Comparison of ENCODE assay signal across 11 cellular contexts in genomic region chr16:5024632-5025031, GRCh38. TPM values are rescaled to one million over a fixed set of nuclear protein-coding genes. Genes with fewer than 3 reads are reported as not detected.
DNase-seq lines count a peak whose midpoint lies in the region; TF ChIP-seq lines count a peak whose summit lies in the region.
"Had no signal": no experiment of that assay in that cellular context is flagged by ENCODE, and none has a peak within 500 bp of the region (broad histone marks: within the 10 kb centered on the region; RNA-seq: fewer than 3 reads in every experiment).

No MANE protein-coding gene starts in this region.

- no peak overlapping the region for H3K4me2 ChIP-seq in H9 (ENCODE audit: insufficient read depth, insufficient read length, low read length)
- H3K4me2 ChIP-seq: BLaER1 had no signal

- no peak overlapping the region for H3K4ac ChIP-seq in H9 (ENCODE audit: low read depth, low read length)

- no peak overlapping the region for H2BK15ac ChIP-seq in H9 (ENCODE audit: low read depth, low read length)

- H3K79me2 ChIP-seq in H9 (ENCODE audit: insufficient read depth, low read length): no peaks in the 10 kb centered on the region

- no peaks in the 10 kb centered on the region for H3K9me3 ChIP-seq in H9 (ENCODE audit: control insufficient read depth, low read depth, low read length)
- H3K9me3 ChIP-seq: BLaER1 had no signal

- no peak overlapping the region for H2BK20ac ChIP-seq in H9 (ENCODE audit: low read depth, low read length, poor library complexity, severe bottlenecking)

- H3K79me1 ChIP-seq in H9 (ENCODE audit: insufficient read depth, low read depth, low read length, poor library complexity, severe bottlenecking): no peaks in the 10 kb centered on the region

- H3K36me3 Mint-ChIP-seq in HFFc6 (ENCODE audit: low read depth) (no peaks in the 10 kb centered on the region), H9 (ENCODE audit: insufficient read depth in 1 of 3, low read depth in 3 of 3) (no peaks in the 10 kb centered on the region), osteocyte (ENCODE audit: unreplicated experiment) (peaks cover 3% of the 10 kb centered on the region)

- no peak overlapping the region for H2AFZ ChIP-seq in H9 (ENCODE audit: low read length)

- no peaks in the 10 kb centered on the region for H3K23me2 ChIP-seq in H9 (ENCODE audit: insufficient read length, low read depth, low read length, poor library complexity, severe bottlenecking)

- no peak overlapping the region for H3K4me3 Mint-ChIP-seq in HFFc6
- H3K4me3 Mint-ChIP-seq in H9: no peak overlapping the region
- H3K4me3 Mint-ChIP-seq in osteocyte (ENCODE audit: unreplicated experiment): no peak overlapping the region
- H3K4me3 Mint-ChIP-seq: nephron had no signal

- peak; percentile 35 for TF ChIP-seq CTCF in 22Rv1 (IDR thresholded peaks at IDR 0.05)
- TF ChIP-seq CTCF in HFFc6 (IDR thresholded peaks at IDR 0.05): peak; percentile 25; the same call in 1 of the 2 replicates
- peak; percentile 35 for TF ChIP-seq CTCF in epithelial cell of proximal tubule (conservative IDR thresholded peaks at IDR 0.05; ENCODE audit: low read depth, low read length)
- TF ChIP-seq CTCF in H9 (conservative IDR thresholded peaks at IDR 0.05): no peak; the same call in 2 of the 3 replicates
- no peak for TF ChIP-seq CTCF in osteocyte (IDR thresholded peaks at IDR 0.05)

- no peaks in the 10 kb centered on the region for H3K9me3 Mint-ChIP-seq in HFFc6
- H3K9me3 Mint-ChIP-seq in H9: no peaks in the 10 kb centered on the region
- H3K9me3 Mint-ChIP-seq in osteocyte (ENCODE audit: unreplicated experiment): no peaks in the 10 kb centered on the region
- H3K9me3 Mint-ChIP-seq: nephron had no signal

- no peak overlapping the region for H2AK5ac ChIP-seq in H9 (ENCODE audit: insufficient read length, low read length)

- H3K56ac ChIP-seq in H9 (ENCODE audit: insufficient read length, low read depth, low read length): no peak overlapping the region

- no CpG with 5 or more reads among the region's 4 CpGs for WGBS in H9 (ENCODE audit: extremely low coverage, insufficient read length, low lambda C conversion rate)

- no peaks in the 10 kb centered on the region for H4K20me1 ChIP-seq in H9 (ENCODE audit: control insufficient read depth, insufficient read depth, insufficient read length)
- H4K20me1 ChIP-seq: BLaER1 had no signal

- H4K8ac ChIP-seq in H9 (replicated peaks; ENCODE audit: insufficient read length, low read depth, low read length): no peak overlapping the region

- H3K4me3 ChIP-seq in epithelial cell of proximal tubule (ENCODE audit: low read depth, low read length): no peak overlapping the region
- H3K4me3 ChIP-seq: BLaER1, cardiac muscle cell had no signal

- no peak overlapping the region for H4K5ac ChIP-seq in H9 (ENCODE audit: insufficient read length, low read depth, low read length)

- peak; percentile 18 for DNase-seq in HFFc6
- DNase-seq in NCI-H82 treated with DMSO at 0.1 percent for 48 hours (lab: John Stamatoyannopoulos, UW; ENCODE audit: unreplicated experiment): peak; percentile 40
- DNase-seq in epithelial cell of proximal tubule (ENCODE audit: low read depth): no peak
- no peak for DNase-seq in central memory CD4-positive, alpha-beta T cell
- no peak for DNase-seq in H9
- DNase-seq in C1 segment of cervical spinal cord (lab: John Stamatoyannopoulos, UW): no peak
- no peak for DNase-seq in osteocyte (ENCODE audit: extremely low spot score, unreplicated experiment)

- H3K23ac ChIP-seq in H9 (ENCODE audit: insufficient read length, low read depth, low read length): no peak overlapping the region

- no peaks in the 10 kb centered on the region for H3K27me3 ChIP-seq in H9 (ENCODE audit: insufficient read depth, low read length)
- H3K27me3 ChIP-seq: BLaER1, cardiac muscle cell had no signal

- no peak overlapping the region for H2BK120ac ChIP-seq in H9 (ENCODE audit: low read depth, low read length, poor library complexity, severe bottlenecking)

- H2BK5ac ChIP-seq in H9 (ENCODE audit: insufficient read length, low read length): no peak overlapping the region

- H3K4me1 Mint-ChIP-seq in HFFc6 (ENCODE audit: low read depth) (no peaks in the 10 kb centered on the region), H9 (peaks cover 9 to 15% of the 10 kb centered on the region in 2 experiments), osteocyte (ENCODE audit: unreplicated experiment) (no peaks in the 10 kb centered on the region)
- H3K4me1 Mint-ChIP-seq: nephron had no signal

- no peak overlapping the region for H2BK12ac ChIP-seq in H9 (ENCODE audit: insufficient read length, low read depth, low read length)

- no peak overlapping the region for H3T11ph ChIP-seq in H9 (ENCODE audit: low read length)

- H3K27me3 Mint-ChIP-seq in HFFc6 (ENCODE audit: insufficient read depth): peaks cover 21% of the 10 kb centered on the region
- peaks cover 12% of the 10 kb centered on the region for H3K27me3 Mint-ChIP-seq in H9 (ENCODE audit: low read depth)
- H3K27me3 Mint-ChIP-seq in osteocyte (ENCODE audit: unreplicated experiment): peaks cover 4% of the 10 kb centered on the region

- H3K27ac ChIP-seq in 22Rv1 (no peak overlapping the region), H9 (ENCODE audit: insufficient read length, low read depth, low read length) (no peak overlapping the region)
- H3K27ac ChIP-seq: BLaER1, cardiac muscle cell had no signal

- H3K14ac ChIP-seq in H9 (ENCODE audit: insufficient read depth, low read length): no peak overlapping the region

- no peak overlapping the region for H4K91ac ChIP-seq in H9 (ENCODE audit: insufficient read length, low read depth, low read length)

- no peaks in the 10 kb centered on the region for H3K4me1 ChIP-seq in H9 (ENCODE audit: insufficient read depth, low read length)

- no peak overlapping the region for H3K9ac ChIP-seq in H9 (ENCODE audit: extremely low read depth, insufficient read length, low read length)
- H3K9ac ChIP-seq: BLaER1 had no signal

- H3K18ac ChIP-seq in H9 (ENCODE audit: insufficient read length, low read depth, low read length): no peak overlapping the region

- no peak overlapping the region for H3K27ac Mint-ChIP-seq in HFFc6
- no peak overlapping the region; a peak in 1 of 7 replicates for H3K27ac Mint-ChIP-seq in H9
- no peak overlapping the region for H3K27ac Mint-ChIP-seq in osteocyte (ENCODE audit: unreplicated experiment)
- H3K27ac Mint-ChIP-seq: nephron had no signal

RNA-seq across cellular contexts. Expression of gene NAGPA, which starts 9.1 kb away (rescaled TPM):
- total RNA-seq in HFFc6 (2021; fragmentation: NEBNext Ultra II Directional; extraction: Animal tissue kit (Norgen Biotek cat#: 25700)): 10 to 100 TPM; 14.4 to 18.7 (median 16.4) TPM
- total RNA-seq in epithelial cell of proximal tubule (15.8 and 25.6 TPM in 2 replicates), H9 (2021) (12.1 and 12.7 TPM in 2 replicates), osteocyte (16.8 and 19.9 TPM in 2 replicates)

RNA-seq across cellular contexts. Expression of gene C16orf89, which starts 41.1 kb away (rescaled TPM):
- total RNA-seq in HFFc6 (2021; fragmentation: NEBNext Ultra II Directional; extraction: Animal tissue kit (Norgen Biotek cat#: 25700)): not detected
- total RNA-seq in epithelial cell of proximal tubule: not detected in 2 replicates
- 2.0 and 2.5 TPM in 2 replicates for total RNA-seq in H9 (2021)
- total RNA-seq in osteocyte: not detected in 2 replicates
- total RNA-seq: cardiac muscle cell had no signal

RNA-seq across cellular contexts. Expression of gene ALG1, which starts 47.0 kb away (rescaled TPM):
- 10 to 100 TPM; 43.5 to 51.3 (median 47.4) TPM for total RNA-seq in HFFc6 (2021; fragmentation: NEBNext Ultra II Directional; extraction: Animal tissue kit (Norgen Biotek cat#: 25700))
- total RNA-seq in epithelial cell of proximal tubule: 21.9 and 31.9 TPM in 2 replicates
- 32.5 and 36.2 TPM in 2 replicates for total RNA-seq in H9 (2021)
- total RNA-seq in osteocyte: 31.6 and 36.5 TPM in 2 replicates

Comparison
In these comparisons a context has a peak if more than half of its experiments do, and no peak if none do; other contexts are left out.
1. CTCF ChIP-seq: peak in 22Rv1 (single experiment), HFFc6 (single experiment) and epithelial cell of proximal tubule (single experiment); none in H9 (single experiment) and osteocyte (single experiment).
2. DNase-seq: peak in HFFc6 (single experiment) and NCI-H82 treated with DMSO at 0.1 percent for 48 hours (single experiment); none in epithelial cell of proximal tubule (single experiment), central memory CD4-positive, alpha-beta T cell (single experiment), H9 (single experiment), C1 segment of cervical spinal cord (0 of 14) and osteocyte (single experiment).